ENCODE assay signal across 19 cellular contexts in genomic region chr16:54632821-54633220, GRCh38.
"Had no signal": no experiment of that assay in that cellular context is flagged by ENCODE, and none has a peak within 500 bp of the region (broad histone marks: within the 10 kb centered on the region; RNA-seq: fewer than 3 reads in every experiment).

No MANE protein-coding gene starts in this region.

- H3K4me3 Mint-ChIP-seq: endodermal cell; memory B cell; naive thymus-derived CD4-positive, alpha-beta T cell had no signal

- H3K4me1 Mint-ChIP-seq: memory B cell; naive thymus-derived CD4-positive, alpha-beta T cell had no signal

- H3K9me3 Mint-ChIP-seq: endodermal cell had no signal

- ATAC-seq: foreskin keratinocyte; left cardiac atrium; lower lobe of right lung; naive thymus-derived CD4-positive, alpha-beta T cell; psoas muscle; sciatic nerve; stimulated activated naive CD8-positive, alpha-beta T cell treated with anti-CD3 and anti-CD28 coated beads, Interleukin-15, Interleukin-2, amounts not matched to agents 100 U/mL and 50 U/mL, for 24 hours had no signal

- H3K36me3 Mint-ChIP-seq: memory B cell had no signal

- H3K27me3 ChIP-seq: foreskin keratinocyte, suprapubic skin, thyroid gland had no signal

- H3K4me1 ChIP-seq: foreskin keratinocyte, left ventricle myocardium inferior, psoas muscle, thyroid gland had no signal

- H3K4me3 ChIP-seq: coronary artery, left ventricle myocardium inferior, lower lobe of right lung, psoas muscle, skin epidermis, suprapubic skin, thyroid gland had no signal

- H3K27ac ChIP-seq: coronary artery, foreskin keratinocyte, left ventricle myocardium inferior, lower lobe of right lung, psoas muscle, skin epidermis, suprapubic skin, thyroid gland had no signal

- H3K27ac Mint-ChIP-seq: endodermal cell; memory B cell; naive thymus-derived CD4-positive, alpha-beta T cell had no signal

- H3K9me3 ChIP-seq: left ventricle myocardium inferior, lower lobe of right lung, psoas muscle, suprapubic skin, thyroid gland had no signal

- DNase-seq: central memory CD4-positive, alpha-beta T cell; effector CD4-positive, alpha-beta T cell; endodermal cell; erythroblast; foreskin keratinocyte; kidney; left cardiac atrium; left ventricle myocardium inferior; lower lobe of right lung; naive thymus-derived CD4-positive, alpha-beta T cell; psoas muscle; stimulated activated CD4-positive, alpha-beta T cell treated with anti-CD3 and anti-CD28 coated beads, Interleukin-2, amount 100 ng/mL, for 24 hours; stimulated activated naive CD8-positive, alpha-beta T cell treated with anti-CD3 and anti-CD28 coated beads, Interleukin-15, Interleukin-2, amounts not matched to agents 100 U/mL and 50 U/mL, for 24 hours; thyroid gland had no signal

- H3K27me3 Mint-ChIP-seq: memory B cell had no signal

- H3K36me3 ChIP-seq: left ventricle myocardium inferior, lower lobe of right lung, suprapubic skin, thyroid gland had no signal
